28 cellular contexts compared by ENCODE assay signal in genomic region chr4:102333792-102334191, GRCh38.
"Had no signal": no experiment of that assay in that cellular context is flagged by ENCODE, and none has a peak within 500 bp of the region (broad histone marks: within the 10 kb centered on the region; RNA-seq: fewer than 3 reads in every experiment).

No MANE protein-coding gene starts in this region.

- H3K27me3 ChIP-seq: adrenal gland, body of pancreas had no signal

- H3K27me3 Mint-ChIP-seq: activated B cell treated with CpG ODN at 0.5 μM for 24 hours; activated CD8-positive, alpha-beta T cell treated with anti-CD3 and anti-CD28 coated beads for 36 hours; activated naive CD4-positive, alpha-beta T cell treated with anti-CD3 and anti-CD28 coated beads, Interleukin-2, amount 10 ng/mL, durations not matched to agents 7 days and 5 days; T-cell had no signal

- H3K4me3 ChIP-seq: adrenal gland, body of pancreas had no signal

- H3K4me3 Mint-ChIP-seq: activated B cell treated with CpG ODN at 0.5 μM for 24 hours; activated CD8-positive, alpha-beta T cell treated with anti-CD3 and anti-CD28 coated beads for 36 hours; activated naive CD4-positive, alpha-beta T cell treated with anti-CD3 and anti-CD28 coated beads, Interleukin-2, amount 10 ng/mL, durations not matched to agents 7 days and 5 days; activated T-cell treated with anti-CD3 and anti-CD28 coated beads, Interleukin-2, amount 50 U/mL, for 4 hours; endodermal cell; T-cell; T-helper 1 cell treated with Interleukin-12 subunit alpha and Interleukin-12 subunit beta and Interleukin-4 antibody, amounts not matched to agents 30 μg/mL and 1 μg/mL, for 36 hours; T-helper 2 cell treated with Interferon-gamma antibody and Interleukin-4, amounts not matched to agents 5 μg/mL and 100 μg/mL, for 36 hours had no signal

- H3K27ac Mint-ChIP-seq: activated B cell treated with CpG ODN at 0.5 μM for 24 hours; activated CD8-positive, alpha-beta T cell treated with anti-CD3 and anti-CD28 coated beads for 36 hours; activated naive CD4-positive, alpha-beta T cell treated with anti-CD3 and anti-CD28 coated beads, Interleukin-2, amount 10 ng/mL, durations not matched to agents 7 days and 5 days; activated naive CD4-positive, alpha-beta T cell treated with anti-CD3 and anti-CD28 coated beads, Interleukin-2, amount 50 U/mL, for 72 hours; activated T-helper 2 cell treated with anti-CD3 and anti-CD28 coated beads, Interferon-gamma antibody, Interleukin-2, Interleukin-4, amounts not matched to agents 10 μg/mL and 5 μg/mL and 100 μg/mL, durations not matched to agents 14 hours and 24 hours and 36 hours; endodermal cell; T-cell; T-helper 1 cell treated with Interleukin-12 subunit alpha and Interleukin-12 subunit beta and Interleukin-4 antibody, amounts not matched to agents 30 μg/mL and 1 μg/mL, for 36 hours; T-helper 2 cell treated with Interferon-gamma antibody and Interleukin-4, amounts not matched to agents 5 μg/mL and 100 μg/mL, for 36 hours had no signal

- H3K36me3 ChIP-seq: adrenal gland had no signal

- H3K4me1 ChIP-seq: adrenal gland had no signal

- H3K27ac ChIP-seq: adrenal gland, body of pancreas, WERI-Rb-1 had no signal

- ATAC-seq: activated CD4-positive, CD25-positive, alpha-beta regulatory T cell treated with anti-CD3 and anti-CD28 coated beads, Interleukin-2, amount 50 U/mL, for 24 hours; activated CD8-positive, alpha-beta T cell treated with anti-CD3 and anti-CD28 coated beads for 36 hours; activated naive CD4-positive, alpha-beta T cell treated with anti-CD3 and anti-CD28 coated beads, Interleukin-2, amount 50 U/mL, for 72 hours; activated T-cell treated with anti-CD3 and anti-CD28 coated beads, Interleukin-2, amount 50 U/mL, for 4 hours; body of pancreas; esophagus mucosa; T-cell had no signal

- H3K9me3 ChIP-seq: adrenal gland, body of pancreas had no signal

- H3K9me3 Mint-ChIP-seq: activated B cell treated with CpG ODN at 0.5 μM for 24 hours; activated naive CD4-positive, alpha-beta T cell treated with anti-CD3 and anti-CD28 coated beads, Interleukin-2, amount 10 ng/mL, durations not matched to agents 7 days and 5 days; activated naive CD4-positive, alpha-beta T cell treated with anti-CD3 and anti-CD28 coated beads, Interleukin-2, amount 50 U/mL, for 72 hours; activated T-cell treated with anti-CD3 and anti-CD28 coated beads, Interleukin-2, amount 50 U/mL, for 4 hours; activated T-helper 2 cell treated with anti-CD3 and anti-CD28 coated beads, Interferon-gamma antibody, Interleukin-2, Interleukin-4, amounts not matched to agents 10 μg/mL and 5 μg/mL and 100 μg/mL, durations not matched to agents 14 hours and 24 hours and 36 hours; endodermal cell; T-cell; T-helper 1 cell treated with Interleukin-12 subunit alpha and Interleukin-12 subunit beta and Interleukin-4 antibody, amounts not matched to agents 30 μg/mL and 1 μg/mL, for 36 hours; T-helper 2 cell treated with Interferon-gamma antibody and Interleukin-4, amounts not matched to agents 5 μg/mL and 100 μg/mL, for 36 hours had no signal

- DNase-seq: activated B cell treated with CpG ODN at 0.5 μM for 24 hours; activated CD4-positive, alpha-beta T cell treated with anti-CD3 and anti-CD28 coated beads for 48 hours; activated CD4-positive, alpha-beta T cell treated with anti-CD3 and anti-CD28 coated beads, Interleukin-2, amount 50 U/mL, for 1 hour; activated CD4-positive, alpha-beta T cell treated with anti-CD3 and anti-CD28 coated beads, Interleukin-2, amount 50 U/mL, for 48 hours; activated CD8-positive, alpha-beta memory T cell treated with anti-CD3 and anti-CD28 coated beads for 24 hours; activated CD8-positive, alpha-beta T cell treated with anti-CD3 and anti-CD28 coated beads for 36 hours; activated effector memory CD4-positive, alpha-beta T cell treated with anti-CD3 and anti-CD28 coated beads, Interleukin-2, amount 50 U/mL, for 16 hours; activated naive CD4-positive, alpha-beta T cell; activated naive CD4-positive, alpha-beta T cell treated with anti-CD3 and anti-CD28 coated beads, Interleukin-2, amount 10 ng/mL, durations not matched to agents 7 days and 5 days; activated T-cell treated with anti-CD3 and anti-CD28 coated beads, Interleukin-2, amount 50 U/mL, for 4 hours; adrenal gland; amygdala; aorta; body of pancreas; caudate nucleus; cortex of kidney; effector memory CD4-positive, alpha-beta T cell; endodermal cell; head of caudate nucleus; T-cell; T1000; WERI-Rb-1 had no signal
